ENCODE assay signal across 4 cellular contexts in genomic region chr13:51983292-51983691, GRCh38. TPM values are rescaled to one million over a fixed set of nuclear protein-coding genes. Genes with fewer than 3 reads are reported as not detected.
DNase-seq lines count a peak whose midpoint lies in the region; ATAC-seq, FAIRE-seq and TF ChIP-seq lines count a peak whose summit lies in the region.
"Not testable (repeated sequence)": the region's sequence is repeated elsewhere in the genome, so short reads cannot be mapped to it uniquely, and the experiment has no call there.

No MANE protein-coding gene starts in this region.

- in situ Hi-C loops in HepG2 (cut with HindIII; ENCODE audit: extremely low pct_ligation_motif_present, low pct_unique_long_range_greater_than_20kb), result not testable (repeated sequence)

- peaks cover 81% of the 10 kb centered on the region for H3K79me2 ChIP-seq in HepG2 (ENCODE audit: insufficient read depth, low read length)

- 100% methylated on average over 1 of the region's 3 CpGs for WGBS in HepG2 (ENCODE audit: low lambda C conversion rate)

- H3K9me3 Mint-ChIP-seq in mesothelial cell of epicardium, result peaks cover 43% of the 10 kb centered on the region
- peaks cover 31% of the 10 kb centered on the region for H3K9me3 Mint-ChIP-seq in progenitor cell of endocrine pancreas (ENCODE audit: low read depth)

- H3K36me3 Mint-ChIP-seq in mesothelial cell of epicardium, result peaks cover 42% of the 10 kb centered on the region
- H3K36me3 Mint-ChIP-seq in progenitor cell of endocrine pancreas (ENCODE audit: insufficient read depth), result peaks cover 25% of the 10 kb centered on the region

- CTCF ChIA-PET in HepG2 (lab: Yijun Ruan, JAX; ENCODE audit: low intra/inter-chr PET ratio, low total read pairs), result not testable (repeated sequence)

- H3K27ac Mint-ChIP-seq in mesothelial cell of epicardium (peak overlapping the region; percentile 17), progenitor cell of endocrine pancreas (peak overlapping the region; percentile 47)

- not testable (repeated sequence) for TF ChIP-seq RAD21 in HepG2 (CRISPR knock-in tag; IDR thresholded peaks at IDR 0.05)

- not testable (repeated sequence) for H3K4me2 ChIP-seq in HepG2 (ENCODE audit: low read depth, low read length)

- H2AFZ ChIP-seq in HepG2 (ENCODE audit: low read length), result not testable (repeated sequence)

- DNase-seq in DMS53 (lab: John Stamatoyannopoulos, UW), result peak; percentile 53
- not testable (repeated sequence) for DNase-seq in HepG2 (ENCODE audit: low spot score); mesothelial cell of epicardium (ENCODE audit: low spot score in 2 of 2, unreplicated experiment in 2 of 2); progenitor cell of endocrine pancreas (ENCODE audit: low spot score, unreplicated experiment)

- not testable (repeated sequence) for H3K4me3 Mint-ChIP-seq in mesothelial cell of epicardium; progenitor cell of endocrine pancreas (ENCODE audit: low read depth)

- peaks cover 70% of the 10 kb centered on the region for H3K4me1 ChIP-seq in HepG2 (ENCODE audit: insufficient read depth, low read length)

- TF ChIP-seq EP300 in HepG2 (IDR thresholded peaks at IDR 0.05; ENCODE audit: low read depth in 2 of 2, low read length in 2 of 2); HepG2 (CRISPR knock-in tag; IDR thresholded peaks at IDR 0.05; ENCODE audit: borderline replicate concordance): not testable (repeated sequence)

- H3K4me1 Mint-ChIP-seq in mesothelial cell of epicardium (peaks cover 34% of the 10 kb centered on the region), progenitor cell of endocrine pancreas (ENCODE audit: low read depth) (peaks cover 27% of the 10 kb centered on the region)

- POLR2A ChIA-PET in HepG2 (lab: Yijun Ruan, JAX), result interaction anchor here (1.7 kb wide), 1 partner anchor 16 kb away, joined by 4 read pairs; no protein-coding TSS in a partner anchor

- H3K9ac ChIP-seq in HepG2 (ENCODE audit: insufficient read depth, low read depth, low read length), result not testable (repeated sequence)

- H3K9me3 ChIP-seq in HepG2 (ENCODE audit: low read length), result not testable (repeated sequence)

- not testable (repeated sequence) for H3K4me3 ChIP-seq in HepG2 (replicated peaks in 1 of 3; ENCODE audit: insufficient read depth in 1 of 3, low read depth in 2 of 3, low read length in 3 of 3)

- not testable (repeated sequence) for TF ChIP-seq CTCF in HepG2 (CRISPR knock-in tag; IDR thresholded peaks at IDR 0.05); mesothelial cell of epicardium (IDR thresholded peaks at IDR 0.05; ENCODE audit: unreplicated experiment); progenitor cell of endocrine pancreas (IDR thresholded peaks at IDR 0.05; ENCODE audit: unreplicated experiment)

- not testable (repeated sequence) for ATAC-seq in HepG2

- not testable (repeated sequence) for H3K27ac ChIP-seq in HepG2 (ENCODE audit: extremely low read length, insufficient read depth, low read length)

- intact Hi-C loops in HepG2 (cut with micrococcal nuclease; ENCODE audit: unreplicated experiment), result not testable (repeated sequence)

- not testable (repeated sequence) for TF ChIP-seq POLR2A in HepG2 (IDR thresholded peaks at IDR 0.05; ENCODE audit: insufficient read depth in 1 of 2, low read depth in 2 of 2, low read length in 2 of 2)

- FAIRE-seq in HepG2 (lab: Jason Lieb, UNC), result not testable (repeated sequence)

- not testable (repeated sequence) for H3K36me3 ChIP-seq in HepG2 (replicated peaks in 1 of 2; ENCODE audit: control insufficient read depth in 1 of 2, insufficient read depth in 2 of 2, low read length in 2 of 2)

- BruUV-seq in HepG2 (replicated peaks; lab: Mats Ljungman, UMichigan), result not testable (repeated sequence)

- H3K27me3 ChIP-seq in HepG2 (ENCODE audit: control insufficient read depth in 1 of 2, insufficient read depth in 2 of 2, low read length in 2 of 2), result not testable (repeated sequence)

- H4K20me1 ChIP-seq in HepG2 (ENCODE audit: insufficient read depth, low read length), result not testable (repeated sequence)

- not testable (repeated sequence) for H3K27me3 Mint-ChIP-seq in mesothelial cell of epicardium (ENCODE audit: low read depth); progenitor cell of endocrine pancreas

RNA-seq across cellular contexts. Expression of gene ATP7B, which starts 28.0 kb away (rescaled TPM):
- total RNA-seq in HepG2 (2016; rRNA removed; fragmentation: Illumina TruSeq; extraction: Trizol) (39.6 and 57.4 TPM in 2 replicates), mesothelial cell of epicardium (133 to 142 TPM (median 137 TPM) in 3 replicates), progenitor cell of endocrine pancreas (59.4 and 63.2 TPM in 2 replicates)
- 10.1 and 11.9 TPM in 2 replicates for total RNA-seq in HepG2 (2016; cell fraction: cytosol; rRNA removed; fragmentation: Illumina TruSeq; extraction: Trizol; ENCODE audit: low read depth)
- total RNA-seq in HepG2 (2016; cell fraction: insoluble cytoplasmic fraction; rRNA removed; fragmentation: Illumina TruSeq; extraction: Trizol), result 33.4 and 54.9 TPM in 2 replicates
- 16.7 and 17.9 TPM in 2 replicates for total RNA-seq in HepG2 (2016; cell fraction: membrane; rRNA removed; fragmentation: Illumina TruSeq; extraction: Trizol)
- total RNA-seq in HepG2 (2016; cell fraction: nucleus; rRNA removed; fragmentation: Illumina TruSeq; extraction: Trizol), result 94.0 and 111 TPM in 2 replicates
- 31.8 and 42.1 TPM in 2 replicates for polyA plus RNA-seq in HepG2 (2011; rRNA removed)
- 20.2 and 23.3 TPM in 2 replicates for polyA plus RNA-seq in HepG2 (2011; cell fraction: cytosol; rRNA removed)
- polyA plus RNA-seq in HepG2 (2011; cell fraction: nucleus; rRNA removed), result 94.2 and 94.4 TPM in 2 replicates
- polyA plus RNA-seq in HepG2 (2012), result 25.2 and 29.1 TPM in 2 replicates
- 2.3 and 2.5 TPM in 2 replicates for polyA plus RNA-seq in HepG2 (2016; cell fraction: cytosol; fragmentation: Illumina TruSeq; extraction: Trizol; ENCODE audit: low read depth)
- polyA plus RNA-seq in HepG2 (2016; cell fraction: insoluble cytoplasmic fraction; fragmentation: Illumina TruSeq; extraction: Trizol; ENCODE audit: low read depth), result 19.5 and 23.2 TPM in 2 replicates
- polyA plus RNA-seq in HepG2 (2016; cell fraction: membrane; fragmentation: Illumina TruSeq; extraction: Trizol; ENCODE audit: low read depth), result 4.8 and 6.1 TPM in 2 replicates
- 81.9 and 85.2 TPM in 2 replicates for polyA plus RNA-seq in HepG2 (2016; cell fraction: nucleus; fragmentation: Illumina TruSeq; extraction: Trizol; ENCODE audit: insufficient read depth, low read depth)
- 4.3 and 98.2 TPM in 2 replicates for polyA minus RNA-seq in HepG2 (2011; rRNA and poly(A)+ RNA removed; ENCODE audit: low replicate concordance)
- polyA minus RNA-seq in HepG2 (2011; cell fraction: cytosol; rRNA and poly(A)+ RNA removed), result 26.0 and 31.1 TPM in 2 replicates
- 161 and 194 TPM in 2 replicates for polyA minus RNA-seq in HepG2 (2011; cell fraction: nucleus; rRNA and poly(A)+ RNA removed)

RNA-seq across cellular contexts. Expression of gene ALG11, which starts 28.9 kb away (rescaled TPM):
- 25.4 and 27.9 TPM in 2 replicates for total RNA-seq in HepG2 (2016; rRNA removed; fragmentation: Illumina TruSeq; extraction: Trizol)
- total RNA-seq in HepG2 (2016; cell fraction: cytosol; rRNA removed; fragmentation: Illumina TruSeq; extraction: Trizol; ENCODE audit: low read depth), result 3.5 and 4.5 TPM in 2 replicates
- total RNA-seq in HepG2 (2016; cell fraction: insoluble cytoplasmic fraction; rRNA removed; fragmentation: Illumina TruSeq; extraction: Trizol), result 21.3 and 28.9 TPM in 2 replicates
- 7.5 and 8.2 TPM in 2 replicates for total RNA-seq in HepG2 (2016; cell fraction: membrane; rRNA removed; fragmentation: Illumina TruSeq; extraction: Trizol)
- 38.9 and 48.6 TPM in 2 replicates for total RNA-seq in HepG2 (2016; cell fraction: nucleus; rRNA removed; fragmentation: Illumina TruSeq; extraction: Trizol)
- 12.0 and 14.7 TPM in 2 replicates for polyA plus RNA-seq in HepG2 (2011; rRNA removed)
- polyA plus RNA-seq in HepG2 (2011; cell fraction: cytosol; rRNA removed), result 5.7 and 9.7 TPM in 2 replicates
- polyA plus RNA-seq in HepG2 (2011; cell fraction: nucleus; rRNA removed), result 10.5 and 11.6 TPM in 2 replicates
- 24.5 and 36.1 TPM in 2 replicates for polyA plus RNA-seq in HepG2 (2012)
- 3.2 and 4.3 TPM in 2 replicates for polyA plus RNA-seq in HepG2 (2016; cell fraction: cytosol; fragmentation: Illumina TruSeq; extraction: Trizol; ENCODE audit: low read depth)
- polyA plus RNA-seq in HepG2 (2016; cell fraction: insoluble cytoplasmic fraction; fragmentation: Illumina TruSeq; extraction: Trizol; ENCODE audit: low read depth), result 13.7 and 16.7 TPM in 2 replicates
- 4.4 and 4.9 TPM in 2 replicates for polyA plus RNA-seq in HepG2 (2016; cell fraction: membrane; fragmentation: Illumina TruSeq; extraction: Trizol; ENCODE audit: low read depth)
- 43.5 and 45.8 TPM in 2 replicates for polyA plus RNA-seq in HepG2 (2016; cell fraction: nucleus; fragmentation: Illumina TruSeq; extraction: Trizol; ENCODE audit: insufficient read depth, low read depth)
- 5.8 and 14.8 TPM in 2 replicates for polyA minus RNA-seq in HepG2 (2011; rRNA and poly(A)+ RNA removed; ENCODE audit: low replicate concordance)
- polyA minus RNA-seq in HepG2 (2011; cell fraction: cytosol; rRNA and poly(A)+ RNA removed), result 14.0 and 18.1 TPM in 2 replicates
- polyA minus RNA-seq in HepG2 (2011; cell fraction: nucleus; rRNA and poly(A)+ RNA removed), result 39.9 and 41.6 TPM in 2 replicates
- 65.7 to 68.7 TPM (median 66.2 TPM) in 3 replicates for total RNA-seq in mesothelial cell of epicardium
- total RNA-seq in progenitor cell of endocrine pancreas, result 39.4 and 45.1 TPM in 2 replicates

RNA-seq across cellular contexts. Expression of gene UTP14C, which starts 41.2 kb away (rescaled TPM):
- 11.0 and 12.2 TPM in 2 replicates for total RNA-seq in HepG2 (2016; rRNA removed; fragmentation: Illumina TruSeq; extraction: Trizol)
- total RNA-seq in HepG2 (2016; cell fraction: cytosol; rRNA removed; fragmentation: Illumina TruSeq; extraction: Trizol; ENCODE audit: low read depth), result 0.71 and 0.88 TPM in 2 replicates
- 10.2 and 12.1 TPM in 2 replicates for total RNA-seq in HepG2 (2016; cell fraction: insoluble cytoplasmic fraction; rRNA removed; fragmentation: Illumina TruSeq; extraction: Trizol)
- 4.4 and 4.7 TPM in 2 replicates for total RNA-seq in HepG2 (2016; cell fraction: membrane; rRNA removed; fragmentation: Illumina TruSeq; extraction: Trizol)
- 13.5 and 14.9 TPM in 2 replicates for total RNA-seq in HepG2 (2016; cell fraction: nucleus; rRNA removed; fragmentation: Illumina TruSeq; extraction: Trizol)
- polyA plus RNA-seq in HepG2 (2011; rRNA removed), result 7.0 and 8.8 TPM in 2 replicates
- 4.3 and 6.8 TPM in 2 replicates for polyA plus RNA-seq in HepG2 (2011; cell fraction: cytosol; rRNA removed)
- 2.9 and 3.7 TPM in 2 replicates for polyA plus RNA-seq in HepG2 (2011; cell fraction: nucleus; rRNA removed)
- polyA plus RNA-seq in HepG2 (2012), result 7.5 and 9.1 TPM in 2 replicates
- polyA plus RNA-seq in HepG2 (2016; cell fraction: cytosol; fragmentation: Illumina TruSeq; extraction: Trizol; ENCODE audit: low read depth), result 0.44 and 0.53 TPM in 2 replicates
- 7.8 and 8.1 TPM in 2 replicates for polyA plus RNA-seq in HepG2 (2016; cell fraction: insoluble cytoplasmic fraction; fragmentation: Illumina TruSeq; extraction: Trizol; ENCODE audit: low read depth)
- polyA plus RNA-seq in HepG2 (2016; cell fraction: membrane; fragmentation: Illumina TruSeq; extraction: Trizol; ENCODE audit: low read depth), result 1.1 and 1.5 TPM in 2 replicates
- 12.9 and 16.2 TPM in 2 replicates for polyA plus RNA-seq in HepG2 (2016; cell fraction: nucleus; fragmentation: Illumina TruSeq; extraction: Trizol; ENCODE audit: insufficient read depth, low read depth)
- polyA minus RNA-seq in HepG2 (2011; rRNA and poly(A)+ RNA removed; ENCODE audit: low replicate concordance), result 4.6 and 7.0 TPM in 2 replicates
- 8.8 and 10.3 TPM in 2 replicates for polyA minus RNA-seq in HepG2 (2011; cell fraction: cytosol; rRNA and poly(A)+ RNA removed)
- polyA minus RNA-seq in HepG2 (2011; cell fraction: nucleus; rRNA and poly(A)+ RNA removed), result 10.0 and 14.9 TPM in 2 replicates
- 24.8 to 27.1 TPM (median 25.3 TPM) in 3 replicates for total RNA-seq in mesothelial cell of epicardium
- total RNA-seq in progenitor cell of endocrine pancreas, result 22.6 and 23.5 TPM in 2 replicates
